1 cellular context compared by ENCODE assay signal in the genomic region with DNA sequence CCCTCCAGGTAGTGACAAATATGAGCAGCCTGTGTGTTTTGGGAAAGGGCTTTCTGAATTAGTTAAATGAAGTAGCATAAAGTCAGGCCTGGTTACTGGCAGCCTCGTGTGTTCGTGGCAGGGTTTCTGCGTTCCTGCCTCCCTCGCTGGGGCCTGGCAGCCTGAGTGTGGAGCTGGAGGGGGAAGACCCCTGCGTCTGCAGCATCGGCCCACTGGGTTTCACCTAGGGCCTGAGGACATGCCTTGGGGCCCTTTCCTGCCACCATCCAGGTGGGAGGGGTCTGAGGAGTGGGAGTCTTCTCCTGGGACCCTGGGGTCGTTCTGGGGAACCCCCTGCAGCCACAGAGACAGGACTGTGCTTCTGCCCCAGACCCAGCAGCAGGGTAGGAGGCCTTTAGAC.
TF ChIP-seq lines count a peak whose summit lies in the region.

No MANE protein-coding gene starts in this region.

TF ChIP-seq in GM12878, 131 proteins besides CTCF, POLR2A, EP300 and RAD21 (continued from another document):
- TF ChIP-seq BCL11A (IDR thresholded peaks at IDR 0.05; ENCODE audit: low read depth, low read length): no peak
- TF ChIP-seq, protein P1, sequence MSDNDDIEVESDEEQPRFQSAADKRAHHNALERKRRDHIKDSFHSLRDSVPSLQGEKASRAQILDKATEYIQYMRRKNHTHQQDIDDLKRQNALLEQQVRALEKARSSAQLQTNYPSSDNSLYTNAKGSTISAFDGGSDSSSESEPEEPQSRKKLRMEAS (IDR thresholded peaks at IDR 0.05; ENCODE audit: low read depth, low read length): 0 out of 2 replicates have a peak, but pooled peaks have one; percentile 2
- no peak for TF ChIP-seq TCF7 (IDR thresholded peaks at IDR 0.05; ENCODE audit: borderline replicate concordance)
- 0 out of 4 replicates have a peak, but pooled peaks of 1 of the 2 experiments have one; percentile 12 for TF ChIP-seq ETV6 (conservative IDR thresholded peaks at IDR 0.05 in 1 of 2, IDR thresholded peaks at IDR 0.05 in 1 of 2; ENCODE audit: borderline replicate concordance in 1 of 2, low read depth in 1 of 2)
- TF ChIP-seq ESRRA (IDR thresholded peaks at IDR 0.05; ENCODE audit: low read length): 0 out of 2 replicates have a peak, but pooled peaks have one; percentile 8
- TF ChIP-seq, protein P2, sequence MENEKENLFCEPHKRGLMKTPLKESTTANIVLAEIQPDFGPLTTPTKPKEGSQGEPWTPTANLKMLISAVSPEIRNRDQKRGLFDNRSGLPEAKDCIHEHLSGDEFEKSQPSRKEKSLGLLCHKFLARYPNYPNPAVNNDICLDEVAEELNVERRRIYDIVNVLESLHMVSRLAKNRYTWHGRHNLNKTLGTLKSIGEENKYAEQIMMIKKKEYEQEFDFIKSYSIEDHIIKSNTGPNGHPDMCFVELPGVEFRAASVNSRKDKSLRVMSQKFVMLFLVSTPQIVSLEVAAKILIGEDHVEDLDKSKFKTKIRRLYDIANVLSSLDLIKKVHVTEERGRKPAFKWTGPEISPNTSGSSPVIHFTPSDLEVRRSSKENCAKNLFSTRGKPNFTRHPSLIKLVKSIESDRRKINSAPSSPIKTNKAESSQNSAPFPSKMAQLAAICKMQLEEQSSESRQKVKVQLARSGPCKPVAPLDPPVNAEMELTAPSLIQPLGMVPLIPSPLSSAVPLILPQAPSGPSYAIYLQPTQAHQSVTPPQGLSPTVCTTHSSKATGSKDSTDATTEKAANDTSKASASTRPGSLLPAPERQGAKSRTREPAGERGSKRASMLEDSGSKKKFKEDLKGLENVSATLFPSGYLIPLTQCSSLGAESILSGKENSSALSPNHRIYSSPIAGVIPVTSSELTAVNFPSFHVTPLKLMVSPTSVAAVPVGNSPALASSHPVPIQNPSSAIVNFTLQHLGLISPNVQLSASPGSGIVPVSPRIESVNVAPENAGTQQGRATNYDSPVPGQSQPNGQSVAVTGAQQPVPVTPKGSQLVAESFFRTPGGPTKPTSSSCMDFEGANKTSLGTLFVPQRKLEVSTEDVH (IDR thresholded peaks at IDR 0.05; ENCODE audit: low read depth, partially characterized antibody): no peak
- TF ChIP-seq GABPA (IDR thresholded peaks at IDR 0.05; ENCODE audit: low read depth): no peak
- no peak for TF ChIP-seq NRF1 (conservative IDR thresholded peaks at IDR 0.05; ENCODE audit: low read depth, low read length)
- TF ChIP-seq CHD2 (IDR thresholded peaks at IDR 0.05; ENCODE audit: borderline replicate concordance, low read depth, low read length): no peak
